Comparison of ENCODE assay signal across 28 cellular contexts in genomic region chr11:66492161-66492865, GRCh38. TPM values are rescaled to one million over a fixed set of nuclear protein-coding genes. Genes with fewer than 3 reads are reported as not detected.
A peak's percentile ranks its signal among the peaks of the same experiment; 100 is the strongest.
DNase-seq lines count a peak whose midpoint lies in the region; ATAC-seq lines count a peak whose summit lies in the region.
"Had no signal": no experiment of that assay in that cellular context is flagged by ENCODE, and none has a peak within 500 bp of the region (broad histone marks: within the 10 kb centered on the region; RNA-seq: fewer than 3 reads in every experiment).

No MANE protein-coding gene starts in this region.

- H3K4me3 Mint-ChIP-seq in activated T-helper 2 cell treated with anti-CD3 and anti-CD28 coated beads, Interferon-gamma antibody, Interleukin-2, Interleukin-4, amounts not matched to agents 10 μg/mL and 5 μg/mL and 100 μg/mL, durations not matched to agents 14 hours and 24 hours and 36 hours (ENCODE audit: low read depth) = no peak overlapping the region
- H3K4me3 Mint-ChIP-seq: activated CD4-positive, alpha-beta T cell treated with anti-CD3 and anti-CD28 coated beads, Interleukin-2, amount 10 ng/mL, durations not matched to agents 24 days and 14 days; HFFc6; naive thymus-derived CD8-positive, alpha-beta T cell had no signal

- H3K4me3 ChIP-seq in H7 (ENCODE audit: insufficient read depth, low read depth, low read length) = no peak overlapping the region
- H3K4me3 ChIP-seq: GM23338, heart right ventricle, lung, transverse colon had no signal

- intact Hi-C loops in activated T-helper 2 cell treated with anti-CD3 and anti-CD28 coated beads, Interferon-gamma antibody, Interleukin-2, Interleukin-4, amounts not matched to agents 10 μg/mL and 5 μg/mL and 100 μg/mL, durations not matched to agents 14 hours and 24 hours and 36 hours (cut with micrococcal nuclease) = no loop called here

- H3K4me1 Mint-ChIP-seq in activated T-helper 2 cell treated with anti-CD3 and anti-CD28 coated beads, Interferon-gamma antibody, Interleukin-2, Interleukin-4, amounts not matched to agents 10 μg/mL and 5 μg/mL and 100 μg/mL, durations not matched to agents 14 hours and 24 hours and 36 hours (ENCODE audit: low read depth) = no peaks in the 10 kb centered on the region
- H3K4me1 Mint-ChIP-seq: activated CD4-positive, alpha-beta T cell treated with anti-CD3 and anti-CD28 coated beads, Interleukin-2, amount 10 ng/mL, durations not matched to agents 24 days and 14 days had no signal

- peaks cover 19% of the 10 kb centered on the region for H3K36me3 ChIP-seq in H7 (replicated peaks; ENCODE audit: control insufficient read depth, insufficient read depth, low read length)

- H3K27ac Mint-ChIP-seq in activated T-helper 2 cell treated with anti-CD3 and anti-CD28 coated beads, Interferon-gamma antibody, Interleukin-2, Interleukin-4, amounts not matched to agents 10 μg/mL and 5 μg/mL and 100 μg/mL, durations not matched to agents 14 hours and 24 hours and 36 hours = peak overlapping the region; percentile 2
- H3K27ac Mint-ChIP-seq: activated CD4-positive, alpha-beta T cell treated with anti-CD3 and anti-CD28 coated beads, Interleukin-2, amount 10 ng/mL, durations not matched to agents 24 days and 14 days; HFFc6 had no signal

- no peaks in the 10 kb centered on the region for H3K27me3 ChIP-seq in H7 (ENCODE audit: control insufficient read depth, insufficient read depth, low read length)
- H3K27me3 ChIP-seq: heart right ventricle, transverse colon had no signal

- ATAC-seq in HG03521 (IDR thresholded peaks at IDR 0.05; ENCODE audit: unreplicated experiment) = no peak
- ATAC-seq: naive thymus-derived CD8-positive, alpha-beta T cell had no signal

- H3K36me3 Mint-ChIP-seq in activated T-helper 2 cell treated with anti-CD3 and anti-CD28 coated beads, Interferon-gamma antibody, Interleukin-2, Interleukin-4, amounts not matched to agents 10 μg/mL and 5 μg/mL and 100 μg/mL, durations not matched to agents 14 hours and 24 hours and 36 hours (ENCODE audit: low read depth) = peaks cover 40% of the 10 kb centered on the region

- H3K27me3 Mint-ChIP-seq in activated T-helper 2 cell treated with anti-CD3 and anti-CD28 coated beads, Interferon-gamma antibody, Interleukin-2, Interleukin-4, amounts not matched to agents 10 μg/mL and 5 μg/mL and 100 μg/mL, durations not matched to agents 14 hours and 24 hours and 36 hours (ENCODE audit: low read depth) = no peaks in the 10 kb centered on the region
- H3K27me3 Mint-ChIP-seq: activated CD4-positive, alpha-beta T cell treated with anti-CD3 and anti-CD28 coated beads, Interleukin-2, amount 10 ng/mL, durations not matched to agents 24 days and 14 days; naive thymus-derived CD8-positive, alpha-beta T cell had no signal

- H3K9me3 Mint-ChIP-seq in activated T-helper 2 cell treated with anti-CD3 and anti-CD28 coated beads, Interferon-gamma antibody, Interleukin-2, Interleukin-4, amounts not matched to agents 10 μg/mL and 5 μg/mL and 100 μg/mL, durations not matched to agents 14 hours and 24 hours and 36 hours = no peaks in the 10 kb centered on the region
- H3K9me3 Mint-ChIP-seq: activated CD4-positive, alpha-beta T cell treated with anti-CD3 and anti-CD28 coated beads, Interleukin-2, amount 10 ng/mL, durations not matched to agents 24 days and 14 days; GM23338; HFFc6; naive thymus-derived CD8-positive, alpha-beta T cell had no signal

- DNase-seq in D341Med (ENCODE audit: low spot score) = peak; percentile 85
- peak; percentile 59 for DNase-seq in H7
- DNase-seq in activated T-helper 2 cell treated with anti-CD3 and anti-CD28 coated beads, Interferon-gamma antibody, Interleukin-2, Interleukin-4, amounts not matched to agents 10 μg/mL and 5 μg/mL and 100 μg/mL, durations not matched to agents 14 hours and 24 hours and 36 hours (ENCODE audit: low spot score) = no peak
- peak; percentile 40 for DNase-seq in iris pigment epithelial cell (ENCODE audit: low read depth)
- DNase-seq in NCI-H1048 (lab: John Stamatoyannopoulos, UW) = no peak
- DNase-seq in iPS-NIHi7 (ENCODE audit: extremely low spot score) = no peak
- DNase-seq: activated CD4-positive, alpha-beta T cell treated with anti-CD3 and anti-CD28 coated beads, Interleukin-2, amount 10 ng/mL, durations not matched to agents 24 days and 14 days; activated CD8-positive, alpha-beta memory T cell treated with anti-CD3 and anti-CD28 coated beads for 24 hours; activated effector memory CD4-positive, alpha-beta T cell treated with anti-CD3 and anti-CD28 coated beads, Interleukin-2, amount 50 U/mL, for 16 hours; C1 segment of cervical spinal cord; COR-L47; dermis blood vessel endothelial cell; foreskin melanocyte; heart right ventricle; HFFc6; NCI-H1417; NCI-H2029 treated with DMSO at 0.1 percent for 48 hours; NCI-H345; NCI-H748 treated with DMSO at 0.1 percent for 48 hours; stimulated activated CD4-positive, alpha-beta T cell treated with anti-CD3 and anti-CD28 coated beads, Interleukin-15, amount 100 ng/mL, for 24 hours; stimulated activated CD4-positive, alpha-beta T cell treated with anti-CD3 and anti-CD28 coated beads, Interleukin-4, amount 100 ng/mL, for 4 hours; SW 1271; T-helper 9 cell; transverse colon had no signal

RNA-seq across cellular contexts. Expression of gene DPP3, which starts 12.1 kb away (rescaled TPM):
- 146 and 156 TPM in 2 replicates for total RNA-seq in H7 (2014; rRNA removed; shearing (Covaris generic))
- 109 and 119 TPM in 2 replicates for total RNA-seq in activated T-helper 2 cell treated with anti-CD3 and anti-CD28 coated beads, Interferon-gamma antibody, Interleukin-2, Interleukin-4, amounts not matched to agents 10 μg/mL and 5 μg/mL and 100 μg/mL, durations not matched to agents 14 hours and 24 hours and 36 hours

RNA-seq across cellular contexts. Expression of gene BBS1, which starts 18.1 kb away (rescaled TPM):
- 25.4 and 26.5 TPM in 2 replicates for total RNA-seq in H7 (2014; rRNA removed; shearing (Covaris generic))
- 12.6 and 14.9 TPM in 2 replicates for total RNA-seq in activated T-helper 2 cell treated with anti-CD3 and anti-CD28 coated beads, Interferon-gamma antibody, Interleukin-2, Interleukin-4, amounts not matched to agents 10 μg/mL and 5 μg/mL and 100 μg/mL, durations not matched to agents 14 hours and 24 hours and 36 hours

RNA-seq across cellular contexts. Expression of gene PELI3, which starts 25.6 kb away (rescaled TPM):
- total RNA-seq in H7 (2014; rRNA removed; shearing (Covaris generic)) = 8.1 and 9.5 TPM in 2 replicates
- total RNA-seq in activated T-helper 2 cell treated with anti-CD3 and anti-CD28 coated beads, Interferon-gamma antibody, Interleukin-2, Interleukin-4, amounts not matched to agents 10 μg/mL and 5 μg/mL and 100 μg/mL, durations not matched to agents 14 hours and 24 hours and 36 hours = 14.6 and 15.7 TPM in 2 replicates

RNA-seq across cellular contexts. Expression of gene ZDHHC24, which starts 53.5 kb away (rescaled TPM):
- 14.8 and 25.8 TPM in 2 replicates for total RNA-seq in H7 (2014; rRNA removed; shearing (Covaris generic))
- 14.0 and 14.4 TPM in 2 replicates for total RNA-seq in activated T-helper 2 cell treated with anti-CD3 and anti-CD28 coated beads, Interferon-gamma antibody, Interleukin-2, Interleukin-4, amounts not matched to agents 10 μg/mL and 5 μg/mL and 100 μg/mL, durations not matched to agents 14 hours and 24 hours and 36 hours

RNA-seq across cellular contexts. Expression of gene MRPL11, which starts 53.7 kb away (rescaled TPM):
- 148 and 174 TPM in 2 replicates for total RNA-seq in H7 (2014; rRNA removed; shearing (Covaris generic))
- 92.9 and 96.1 TPM in 2 replicates for total RNA-seq in activated T-helper 2 cell treated with anti-CD3 and anti-CD28 coated beads, Interferon-gamma antibody, Interleukin-2, Interleukin-4, amounts not matched to agents 10 μg/mL and 5 μg/mL and 100 μg/mL, durations not matched to agents 14 hours and 24 hours and 36 hours

Comparison
In these comparisons a context has a peak if more than half of its experiments do, and no peak if none do; other contexts are left out.
1. DNase-seq: peak in D341Med (single experiment), H7 (single experiment) and iris pigment epithelial cell (single experiment); none in activated T-helper 2 cell treated with anti-CD3 and anti-CD28 coated beads, Interferon-gamma antibody, Interleukin-2, Interleukin-4, amounts not matched to agents 10 μg/mL and 5 μg/mL and 100 μg/mL, durations not matched to agents 14 hours and 24 hours and 36 hours (single experiment), NCI-H1048 (single experiment) and iPS-NIHi7 (single experiment).